1 cellular context compared by ENCODE assay signal in genomic region chr7:75740846-75741497, GRCh38.
TF ChIP-seq lines count a peak whose summit lies in the region.

No MANE protein-coding gene starts in this region.

TF ChIP-seq in WTC11, 78 proteins besides CTCF, POLR2A, EP300 and RAD21 (continued from another document):
- no peak for TF ChIP-seq FOXJ3 (CRISPR knock-in tag; IDR thresholded peaks at IDR 0.05; ENCODE audit: borderline replicate concordance)
- TF ChIP-seq ZNF396 (CRISPR knock-in tag; IDR thresholded peaks at IDR 0.05; ENCODE audit: borderline replicate concordance) = no peak
